11 cellular contexts compared by ENCODE assay signal in genomic region chr9:136576269-136576626, GRCh38. TPM values are rescaled to one million over a fixed set of nuclear protein-coding genes. Genes with fewer than 3 reads are reported as not detected.
DNase-seq lines count a peak whose midpoint lies in the region; ATAC-seq and TF ChIP-seq lines count a peak whose summit lies in the region.
"Had no signal": no experiment of that assay in that cellular context is flagged by ENCODE, and none has a peak within 500 bp of the region (broad histone marks: within the 10 kb centered on the region; RNA-seq: fewer than 3 reads in every experiment).

No MANE protein-coding gene starts in this region.

- no peaks in the 10 kb centered on the region for H3K36me3 Mint-ChIP-seq in mesothelial cell of epicardium
- H3K36me3 Mint-ChIP-seq: naive thymus-derived CD8-positive, alpha-beta T cell had no signal

- no peaks in the 10 kb centered on the region for H3K9me3 ChIP-seq in body of pancreas

- WGBS in body of pancreas, 2 donors: 48 to 57% methylated on average over 6 to 8 of the region's 8 CpGs

- peak overlapping the region in 3 of 4 donors; percentile 25 to 31 (median 26) for H3K27ac ChIP-seq in body of pancreas

- peak; percentile 39 for DNase-seq in AG08395 (ENCODE audit: low spot score)
- DNase-seq in body of pancreas: peak; percentile 54 to 89 (median 74)
- no peak for DNase-seq in mesothelial cell of epicardium (ENCODE audit: low spot score in 2 of 2, unreplicated experiment in 2 of 2)
- DNase-seq in NCI-H524 treated with DMSO at 0.1 percent for 48 hours (lab: John Stamatoyannopoulos, UW): no peak
- no peak for DNase-seq in ecto neural progenitor cell (ENCODE audit: low spot score)
- DNase-seq: activated naive CD4-positive, alpha-beta T cell treated with Interleukin-2 at 50 U/mL for 16 hours; naive thymus-derived CD8-positive, alpha-beta T cell; NCI-H187 had no signal

- peaks cover 27% of the 10 kb centered on the region for H3K4me1 ChIP-seq in body of pancreas

- no peaks in the 10 kb centered on the region for H3K27me3 ChIP-seq in body of pancreas

- H3K27me3 Mint-ChIP-seq in mesothelial cell of epicardium (ENCODE audit: low read depth): no peaks in the 10 kb centered on the region
- H3K27me3 Mint-ChIP-seq: naive thymus-derived CD8-positive, alpha-beta T cell had no signal

- TF ChIP-seq POLR2A in body of pancreas (IDR thresholded peaks at IDR 0.05): no peak

- peak; percentile 49 for ATAC-seq in HG03432 (IDR thresholded peaks at IDR 0.05; ENCODE audit: unreplicated experiment)
- peak; percentile 77 for ATAC-seq in body of pancreas
- ATAC-seq in HG03175 (IDR thresholded peaks at IDR 0.05; ENCODE audit: unreplicated experiment): no peak
- ATAC-seq in HG03469 (IDR thresholded peaks at IDR 0.05; ENCODE audit: unreplicated experiment): no peak
- ATAC-seq: naive thymus-derived CD8-positive, alpha-beta T cell had no signal

- peak overlapping the region; percentile 64 for H3K27ac Mint-ChIP-seq in mesothelial cell of epicardium

- no peaks in the 10 kb centered on the region for H3K9me3 Mint-ChIP-seq in mesothelial cell of epicardium
- H3K9me3 Mint-ChIP-seq: naive thymus-derived CD8-positive, alpha-beta T cell had no signal

- no peaks in the 10 kb centered on the region for H3K36me3 ChIP-seq in body of pancreas (replicated peaks in 1 of 2; ENCODE audit: insufficient read depth in 1 of 2, low read depth in 2 of 2)

- intact Hi-C loops in body of pancreas (cut with DNase I): no loop called here

- no peak for TF ChIP-seq CTCF in body of pancreas (IDR thresholded peaks at IDR 0.05)
- TF ChIP-seq CTCF in mesothelial cell of epicardium (IDR thresholded peaks at IDR 0.05; ENCODE audit: unreplicated experiment): no peak

- no peak overlapping the region for H3K4me3 ChIP-seq in body of pancreas

- no peak overlapping the region for H3K4me3 Mint-ChIP-seq in mesothelial cell of epicardium
- H3K4me3 Mint-ChIP-seq: naive thymus-derived CD8-positive, alpha-beta T cell had no signal

- H3K4me1 Mint-ChIP-seq in mesothelial cell of epicardium: peaks cover 47% of the 10 kb centered on the region

RNA-seq across cellular contexts. Expression of gene NOTCH1, which starts 30.4 kb away (rescaled TPM):
- 10 to 100 TPM; 29.6 to 65.3 TPM for total RNA-seq in body of pancreas
- 104 to 107 TPM (median 104 TPM) in 3 replicates for total RNA-seq in mesothelial cell of epicardium

Comparison
In these comparisons a context has a peak if more than half of its experiments do, and no peak if none do; other contexts are left out.
1. DNase-seq: peak in AG08395 (single experiment) and body of pancreas (4 of 4); none in mesothelial cell of epicardium (0 of 2), NCI-H524 treated with DMSO at 0.1 percent for 48 hours (single experiment) and ecto neural progenitor cell (single experiment).
2. ATAC-seq: peak in HG03432 (single experiment) and body of pancreas (single experiment); none in HG03175 (single experiment) and HG03469 (single experiment).